In genomic region chr14:99602054-99602787, GRCh38 we compare ENCODE assay signal across 8 cellular contexts. TPM values are rescaled to one million over a fixed set of nuclear protein-coding genes. Genes with fewer than 3 reads are reported as not detected.
DNase-seq lines count a peak whose midpoint lies in the region; ATAC-seq, FAIRE-seq and TF ChIP-seq lines count a peak whose summit lies in the region.

No MANE protein-coding gene starts in this region.

- BruUV-seq in PC-9 (replicated peaks; lab: Mats Ljungman, UMichigan) = TSS peak; percentile 41

- POLR2A ChIA-PET in PC-9 (lab: Charles Lee; ENCODE audit: unreplicated experiment) = no interaction called here

- no peaks in the 10 kb centered on the region for H3K9me3 ChIP-seq in PC-9 (ENCODE audit: insufficient read depth, low read depth)
- H3K9me3 ChIP-seq in parathyroid adenoma (ENCODE audit: control insufficient read depth, low read length) = no peaks in the 10 kb centered on the region

- CTCF ChIA-PET in PC-9 (lab: Charles Lee) = no interaction called here

- intact Hi-C loops in PC-9 (cut with micrococcal nuclease; ENCODE audit: unreplicated experiment) = no loop called here

- TF ChIP-seq CTCF in PC-9 (conservative IDR thresholded peaks at IDR 0.05) (no peak), epithelial cell of proximal tubule (conservative IDR thresholded peaks at IDR 0.05; ENCODE audit: low read depth, low read length) (no peak), parathyroid adenoma (IDR thresholded peaks at IDR 0.05) (no peak)

- FAIRE-seq in GM18507 (lab: Jason Lieb, UNC) = peak; percentile 76

- H4K20me1 ChIP-seq in PC-9 (ENCODE audit: insufficient read depth) = no peaks in the 10 kb centered on the region

- no peak overlapping the region for H3K9ac ChIP-seq in parathyroid adenoma

- no peaks in the 10 kb centered on the region for H3F3A ChIP-seq in PC-9 (ENCODE audit: insufficient read depth, low read depth)

- H3K27me3 ChIP-seq in PC-9 (ENCODE audit: insufficient read depth, low read depth) = no peaks in the 10 kb centered on the region
- no peaks in the 10 kb centered on the region for H3K27me3 ChIP-seq in parathyroid adenoma (ENCODE audit: control insufficient read depth, insufficient read depth, low read length)

- H2AFZ ChIP-seq in PC-9 = no peak overlapping the region
- H2AFZ ChIP-seq in parathyroid adenoma = no peak overlapping the region

- H3K27ac ChIP-seq in PC-9 (no peak overlapping the region), parathyroid adenoma (peak overlapping the region; percentile 7)

- H3K4me1 ChIP-seq in PC-9 (replicated peaks; ENCODE audit: insufficient read depth) (peaks cover 16% of the 10 kb centered on the region), parathyroid adenoma (peaks cover 28% of the 10 kb centered on the region)

- H3K4me3 ChIP-seq in PC-9 = peak overlapping the region; percentile 54
- H3K4me3 ChIP-seq in epithelial cell of proximal tubule (ENCODE audit: low read depth, low read length) = peak overlapping the region; percentile 49
- peak overlapping the region; percentile 1 for H3K4me3 ChIP-seq in parathyroid adenoma (ENCODE audit: low read depth, low read length)

- H3K79me2 ChIP-seq in PC-9 (ENCODE audit: low read depth) = peaks cover 34% of the 10 kb centered on the region
- H3K79me2 ChIP-seq in parathyroid adenoma = peaks cover 36% of the 10 kb centered on the region

- H3K36me3 ChIP-seq in PC-9 (ENCODE audit: low read depth) (no peaks in the 10 kb centered on the region), parathyroid adenoma (ENCODE audit: control insufficient read depth, insufficient read depth, low read length) (no peaks in the 10 kb centered on the region)

- peak overlapping the region; percentile 75 for H3K4me2 ChIP-seq in PC-9
- peak overlapping the region; percentile 71 for H3K4me2 ChIP-seq in parathyroid adenoma (ENCODE audit: low read length)

- no peaks in the 10 kb centered on the region for H3K9me2 ChIP-seq in PC-9 (ENCODE audit: insufficient read depth)

- DNase-seq in GM18507 (ENCODE audit: extremely low spot score, insufficient read length, low read depth) (no peak), PC-9 (no peak), epithelial cell of proximal tubule (ENCODE audit: low read depth) (no peak), NCI-H2107 (lab: John Stamatoyannopoulos, UW) (no peak), ureter (ENCODE audit: low spot score) (no peak), GF-D8 (lab: John Stamatoyannopoulos, UW) (no peak)

- no peak for ATAC-seq in GM18868 (IDR thresholded peaks at IDR 0.05; ENCODE audit: unreplicated experiment)

RNA-seq across cellular contexts. Expression of gene CCDC85C, which starts 1.8 kb away (rescaled TPM):
- total RNA-seq in PC-9 (2021) = 21.2 and 24.8 TPM in 2 replicates
- 29.6 and 34.8 TPM in 2 replicates for total RNA-seq in epithelial cell of proximal tubule
- 30.1 TPM for total RNA-seq in ureter

RNA-seq across cellular contexts. Expression of gene HHIPL1, which starts 42.7 kb away (rescaled TPM):
- total RNA-seq in PC-9 (2021) = 0.28 and 0.48 TPM in 2 replicates
- 0.87 and 4.9 TPM in 2 replicates for total RNA-seq in epithelial cell of proximal tubule
- 2.4 TPM for total RNA-seq in ureter

Comparison
In these comparisons a context has a peak if more than half of its experiments do, and no peak if none do; other contexts are left out.
1. H3K4me3 ChIP-seq: peak in every context shown above with its lines; median percentile 54 in PC-9; 49 in epithelial cell of proximal tubule; 1 in parathyroid adenoma.